ENCODE assay signal across 7 cellular contexts in genomic region chr2:190533968-190534309, GRCh38. TPM values are rescaled to one million over a fixed set of nuclear protein-coding genes. Genes with fewer than 3 reads are reported as not detected.
A peak's percentile ranks its signal among the peaks of the same experiment; 100 is the strongest.
DNase-seq lines count a peak whose midpoint lies in the region; ATAC-seq and TF ChIP-seq lines count a peak whose summit lies in the region.

No MANE protein-coding gene starts in this region.

- peaks cover 20% of the 10 kb centered on the region for H3K9me3 ChIP-seq in endodermal cell (ENCODE audit: control insufficient read depth, low read length)
- peaks cover 4% of the 10 kb centered on the region for H3K9me3 ChIP-seq in neural progenitor cell (ENCODE audit: low read depth)
- H3K9me3 ChIP-seq in vagina: peaks cover 2% of the 10 kb centered on the region

- no peak for TF ChIP-seq CTCF in endodermal cell (conservative IDR thresholded peaks at IDR 0.05)
- TF ChIP-seq CTCF in neural progenitor cell (IDR thresholded peaks at IDR 0.05): no peak
- no peak for TF ChIP-seq CTCF in vagina (IDR thresholded peaks at IDR 0.05)

- peak overlapping the region; percentile 94 for H2AFZ ChIP-seq in neural progenitor cell (replicated peaks)

- no peak for TF ChIP-seq POLR2A in vagina (IDR thresholded peaks at IDR 0.05)

- H3K36me3 Mint-ChIP-seq in activated CD4-positive, alpha-beta T cell treated with anti-CD3 and anti-CD28 coated beads, Interleukin-2, amount 10 ng/mL, durations not matched to agents 7 days and 5 days (ENCODE audit: low read depth): peaks cover 42% of the 10 kb centered on the region
- H3K36me3 Mint-ChIP-seq in endodermal cell (ENCODE audit: low read depth): peaks cover 10% of the 10 kb centered on the region
- H3K36me3 Mint-ChIP-seq in neural progenitor cell: peaks cover 11% of the 10 kb centered on the region

- POLR2A ChIA-PET in activated CD4-positive, alpha-beta T cell treated with anti-CD3 and anti-CD28 coated beads, Interleukin-2, amount 10 ng/mL, durations not matched to agents 7 days and 5 days (lab: Charles Lee): interaction anchor here (0.6 kb wide), 1 partner anchor 115 kb away, joined by 4 read pairs; no protein-coding TSS in a partner anchor

- DNase-seq in activated CD4-positive, alpha-beta T cell treated with anti-CD3 and anti-CD28 coated beads, Interleukin-2, amount 10 ng/mL, durations not matched to agents 7 days and 5 days: peak; percentile 71
- DNase-seq in endodermal cell (no peak), neural progenitor cell (ENCODE audit: low spot score) (no peak), vagina (ENCODE audit: extremely low spot score in 2 of 2) (no peak), NCI-H82 (lab: John Stamatoyannopoulos, UW) (no peak)

- H3K4me3 ChIP-seq in endodermal cell (ENCODE audit: low read length): peak overlapping the region; percentile 84
- H3K4me3 ChIP-seq in neural progenitor cell: peak overlapping the region; percentile 62
- H3K4me3 ChIP-seq in vagina: peak overlapping the region; percentile 64 to 75

- 66 to 70% methylated on average over 13 of the region's 13 CpGs for WGBS in endodermal cell (ENCODE audit: insufficient coverage in 1 of 2, insufficient read length in 1 of 2), 2 experiments

- peak overlapping the region; percentile 94 for H3K4me3 Mint-ChIP-seq in activated CD4-positive, alpha-beta T cell treated with anti-CD3 and anti-CD28 coated beads, Interleukin-2, amount 10 ng/mL, durations not matched to agents 7 days and 5 days
- H3K4me3 Mint-ChIP-seq in endodermal cell: peak overlapping the region; percentile 73
- H3K4me3 Mint-ChIP-seq in neural progenitor cell: peak overlapping the region; percentile 91

- intact Hi-C loops in vagina (cut with DNase I): loop anchor here (10.0 kb wide), 1 partner anchor 111 kb away; the partner anchor contains the start of gene NAB1

- H3K9me3 Mint-ChIP-seq in activated CD4-positive, alpha-beta T cell treated with anti-CD3 and anti-CD28 coated beads, Interleukin-2, amount 10 ng/mL, durations not matched to agents 7 days and 5 days: peaks cover 21% of the 10 kb centered on the region
- H3K9me3 Mint-ChIP-seq in endodermal cell (peaks cover 21% of the 10 kb centered on the region), neural progenitor cell (peaks cover 20% of the 10 kb centered on the region)

- H3K27me3 ChIP-seq in endodermal cell (ENCODE audit: control insufficient read depth, insufficient read depth, low read length, poor library complexity, severe bottlenecking) (no peaks in the 10 kb centered on the region), neural progenitor cell (no peaks in the 10 kb centered on the region), vagina (no peaks in the 10 kb centered on the region)

- peak overlapping the region; percentile 86 for H3K4me2 ChIP-seq in neural progenitor cell

- H3K27ac Mint-ChIP-seq in activated CD4-positive, alpha-beta T cell treated with anti-CD3 and anti-CD28 coated beads, Interleukin-2, amount 10 ng/mL, durations not matched to agents 7 days and 5 days: peak overlapping the region; percentile 100
- H3K27ac Mint-ChIP-seq in endodermal cell (peak overlapping the region; percentile 94), neural progenitor cell (peak overlapping the region; percentile 98)

- peaks cover 42% of the 10 kb centered on the region for H3F3A ChIP-seq in neural progenitor cell (ENCODE audit: low read depth)

- H3K27me3 Mint-ChIP-seq in activated CD4-positive, alpha-beta T cell treated with anti-CD3 and anti-CD28 coated beads, Interleukin-2, amount 10 ng/mL, durations not matched to agents 7 days and 5 days: no peaks in the 10 kb centered on the region
- H3K27me3 Mint-ChIP-seq in endodermal cell (ENCODE audit: insufficient read depth) (peaks cover 5% of the 10 kb centered on the region), neural progenitor cell (ENCODE audit: insufficient read depth, low read depth) (no peaks in the 10 kb centered on the region)

- H3K36me3 ChIP-seq in endodermal cell (ENCODE audit: control insufficient read depth, insufficient read depth, low read length) (no peaks in the 10 kb centered on the region), neural progenitor cell (no peaks in the 10 kb centered on the region), vagina (no peaks in the 10 kb centered on the region)

- H3K4me1 Mint-ChIP-seq in activated CD4-positive, alpha-beta T cell treated with anti-CD3 and anti-CD28 coated beads, Interleukin-2, amount 10 ng/mL, durations not matched to agents 7 days and 5 days: peaks cover 64% of the 10 kb centered on the region
- H3K4me1 Mint-ChIP-seq in endodermal cell (peaks cover 24% of the 10 kb centered on the region), neural progenitor cell (peaks cover 24% of the 10 kb centered on the region)

- H3K27ac ChIP-seq in endodermal cell (ENCODE audit: low read depth, low read length) (peak overlapping the region; percentile 79), neural progenitor cell (peak overlapping the region; percentile 86), vagina (peak overlapping the region; percentile 95)

- no peaks in the 10 kb centered on the region for H4K20me1 ChIP-seq in neural progenitor cell (ENCODE audit: low read depth)

- CTCF ChIA-PET in activated CD4-positive, alpha-beta T cell treated with anti-CD3 and anti-CD28 coated beads, Interleukin-2, amount 10 ng/mL, durations not matched to agents 7 days and 5 days (lab: Charles Lee): interaction anchor here (0.9 to 1.1 kb wide), 4 partner anchors 19 to 317 kb away, joined by 3 to 4 read pairs (median 3); no protein-coding TSS in a partner anchor

- peaks cover 8% of the 10 kb centered on the region for H3K4me1 ChIP-seq in endodermal cell (ENCODE audit: control insufficient read depth, insufficient read depth, low read length)
- peaks cover 27% of the 10 kb centered on the region for H3K4me1 ChIP-seq in neural progenitor cell
- peaks cover 15% of the 10 kb centered on the region for H3K4me1 ChIP-seq in vagina

- no peaks in the 10 kb centered on the region for H3K79me2 ChIP-seq in neural progenitor cell (ENCODE audit: low read depth)

- ATAC-seq in GM19395 (IDR thresholded peaks at IDR 0.05; ENCODE audit: unreplicated experiment): peak; percentile 30
- peak; percentile 30 for ATAC-seq in HG03280 (IDR thresholded peaks at IDR 0.05; ENCODE audit: unreplicated experiment)

- H3K9ac ChIP-seq in endodermal cell (ENCODE audit: extremely low read depth, low read length, poor library complexity, severe bottlenecking) (peak overlapping the region; percentile 49), neural progenitor cell (no peak overlapping the region)

RNA-seq across cellular contexts. Expression of gene NEMP2, which starts 0.6 kb away (rescaled TPM):
- 10 to 100 TPM; 22.8 to 23.5 TPM for total RNA-seq in activated CD4-positive, alpha-beta T cell treated with anti-CD3 and anti-CD28 coated beads, Interleukin-2, amount 10 ng/mL, durations not matched to agents 7 days and 5 days
- total RNA-seq in endodermal cell (10 to 100 TPM in 1 of 2 donors, 1 to 10 TPM in 1; 7.2 to 11.3 TPM), neural progenitor cell (ENCODE audit: low replicate concordance) (3.9 and 13.8 TPM in 2 replicates), vagina (2.2 TPM)
- polyA plus RNA-seq in endodermal cell (2013, experiment 1 of 2): 3.6 TPM
- 2.5 TPM for polyA plus RNA-seq in endodermal cell (2013, experiment 2 of 2)
